6 cellular contexts compared by ENCODE assay signal in the genomic region with DNA sequence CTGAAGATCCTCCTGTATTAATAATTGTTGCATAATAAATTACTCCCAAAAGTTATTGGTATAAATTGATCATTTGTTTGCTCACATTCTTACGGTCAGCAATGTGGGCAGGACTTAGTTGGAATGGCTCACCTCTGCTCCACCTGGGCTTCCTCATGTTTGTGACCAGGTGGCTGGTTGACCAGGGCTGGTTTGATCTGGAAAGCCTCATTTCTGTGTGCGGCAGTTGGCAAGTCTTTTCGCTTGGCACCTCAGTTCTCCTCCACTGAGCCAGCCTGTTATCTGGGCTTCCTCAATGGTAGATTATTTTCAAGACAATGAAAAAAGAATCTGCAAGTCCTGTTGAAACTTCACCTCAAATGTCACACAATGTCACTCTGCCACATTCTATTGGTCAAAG.
"Had no signal": no experiment of that assay in that cellular context is flagged by ENCODE, and none has a peak within 500 bp of the region (broad histone marks: within the 10 kb centered on the region; RNA-seq: fewer than 3 reads in every experiment).

No MANE protein-coding gene starts in this region.

- H3K4me3 ChIP-seq: GM23338 had no signal

- H3K9ac ChIP-seq: KMS-11 had no signal

- DNase-seq: H9, HCEC 1CT, KBM-7 had no signal

- H2AFZ ChIP-seq: GM23338 had no signal

- H3K4me2 ChIP-seq: GM23338, KMS-11 had no signal

- H3K27ac ChIP-seq: HL-60, KMS-11 had no signal
